Comparison of ENCODE assay signal across 32 cellular contexts in genomic region chr9:78491402-78491801, GRCh38.
"Had no signal": no experiment of that assay in that cellular context is flagged by ENCODE, and none has a peak within 500 bp of the region (broad histone marks: within the 10 kb centered on the region; RNA-seq: fewer than 3 reads in every experiment).

No MANE protein-coding gene starts in this region.

- H3K27me3 ChIP-seq: adrenal gland, body of pancreas, brain microvascular endothelial cell, breast epithelium, cardiac muscle cell had no signal

- H3K4me1 ChIP-seq: adrenal gland, body of pancreas, breast epithelium had no signal

- H3K4me3 ChIP-seq: adrenal gland, body of pancreas, breast epithelium, cardiac muscle cell had no signal

- H3K36me3 ChIP-seq: adrenal gland, brain microvascular endothelial cell, breast epithelium, cardiac muscle cell had no signal

- H3K9me3 ChIP-seq: adrenal gland, body of pancreas had no signal

- DNase-seq: activated B cell treated with CpG ODN at 0.5 μM for 24 hours; activated CD4-positive, alpha-beta memory T cell treated with anti-CD3 and anti-CD28 coated beads for 36 hours; activated CD4-positive, alpha-beta T cell treated with anti-CD3 and anti-CD28 coated beads for 4 hours; activated CD4-positive, alpha-beta T cell treated with anti-CD3 and anti-CD28 coated beads, Interleukin-2, amount 10 ng/mL, durations not matched to agents 24 days and 14 days; activated CD4-positive, alpha-beta T cell treated with anti-CD3 and anti-CD28 coated beads, Interleukin-2, amount 50 U/mL, for 1 hour; activated CD4-positive, alpha-beta T cell treated with anti-CD3 and anti-CD28 coated beads, Interleukin-2, amount 50 U/mL, for 4 hours; activated CD4-positive, CD25-positive, alpha-beta regulatory T cell treated with anti-CD3 and anti-CD28 coated beads, Interleukin-2, amount 50 U/mL, for 72 hours; activated CD8-positive, alpha-beta memory T cell treated with anti-CD3 and anti-CD28 coated beads, Interleukin-2, amount 50 U/mL, for 4 hours; activated CD8-positive, alpha-beta T cell treated with anti-CD3 and anti-CD28 coated beads for 36 hours; activated effector memory CD4-positive, alpha-beta T cell treated with anti-CD3 and anti-CD28 coated beads, Interleukin-2, amount 50 U/mL, for 16 hours; activated gamma-delta T cell treated with Interleukin-2 at 50 U/mL for 16 hours; activated naive CD4-positive, alpha-beta T cell; activated naive CD4-positive, alpha-beta T cell treated with anti-CD3 and anti-CD28 coated beads for 36 hours; activated naive CD4-positive, alpha-beta T cell treated with anti-CD3 and anti-CD28 coated beads, Interleukin-2, amount 50 U/mL, for 16 hours; activated naive CD8-positive, alpha-beta T cell treated with anti-CD3 and anti-CD28 coated beads for 36 hours; activated T-cell treated with anti-CD3 and anti-CD28 coated beads for 4 hours; activated T-cell treated with anti-CD3 and anti-CD28 coated beads, Interleukin-2, amount 50 U/mL, for 1 hour; activated T-cell treated with anti-CD3 and anti-CD28 coated beads, Interleukin-2, amount 50 U/mL, for 4 hours; activated T-cell treated with anti-CD3 and anti-CD28 coated beads, Interleukin-2, amount 50 U/mL, for 72 hours; adrenal gland; amniotic stem cell; aorta; body of pancreas; brain microvascular endothelial cell; caudate nucleus; cerebellar nuclear complex; T-helper 1 cell; T-helper 2 cell; T-helper 9 cell had no signal

- H3K27ac ChIP-seq: adrenal gland, body of pancreas, brain microvascular endothelial cell, breast epithelium, cardiac muscle cell, VCaP had no signal
